Comparison of ENCODE assay signal across 25 cellular contexts in genomic region chr3:7658294-7658693, GRCh38.
"Had no signal": no experiment of that assay in that cellular context is flagged by ENCODE, and none has a peak within 500 bp of the region (broad histone marks: within the 10 kb centered on the region; RNA-seq: fewer than 3 reads in every experiment).

No MANE protein-coding gene starts in this region.

- H3K36me3 ChIP-seq: ascending aorta, WERI-Rb-1 had no signal

- H3K27me3 ChIP-seq: ascending aorta had no signal

- H3K4me3 ChIP-seq: ascending aorta had no signal

- DNase-seq: activated CD4-positive, alpha-beta memory T cell treated with anti-CD3 and anti-CD28 coated beads, Interleukin-2, amount 10 ng/mL, durations not matched to agents 7 days and 5 days; activated CD4-positive, alpha-beta T cell treated with anti-CD3 and anti-CD28 coated beads for 1 hour; activated CD4-positive, alpha-beta T cell treated with anti-CD3 and anti-CD28 coated beads for 48 hours; activated CD4-positive, CD25-positive, alpha-beta regulatory T cell; activated CD8-positive, alpha-beta memory T cell treated with anti-CD3 and anti-CD28 coated beads for 24 hours; activated CD8-positive, alpha-beta memory T cell treated with anti-CD3 and anti-CD28 coated beads, Interleukin-2, amount 10 ng/mL, durations not matched to agents 7 days and 5 days; activated CD8-positive, alpha-beta memory T cell treated with anti-CD3 and anti-CD28 coated beads, Interleukin-2, amount 50 U/mL, for 48 hours; activated effector memory CD4-positive, alpha-beta T cell treated with Interleukin-2 at 50 U/mL for 16 hours; activated naive CD4-positive, alpha-beta T cell treated with anti-CD3 and anti-CD28 coated beads, Interleukin-2, amount 50 U/mL, for 16 hours; activated naive CD8-positive, alpha-beta T cell treated with anti-CD3 and anti-CD28 coated beads for 36 hours; activated T-cell treated with anti-CD3 and anti-CD28 coated beads, Interleukin-2, amount 50 U/mL, for 48 hours; amygdala; cerebellar nuclear complex; KG1; NCI-H1092 treated with DMSO at 0.1 percent for 48 hours; NCI-H1417 treated with DMSO at 0.1 percent for 48 hours; NCI-H1930; NCI-H2081 treated with DMSO at 0.1 percent for 48 hours; NCI-H226; NCI-H524 treated with DMSO at 0.1 percent for 48 hours; SIG-M5; T1000; WERI-Rb-1 had no signal

- ATAC-seq: activated CD8-positive, alpha-beta memory T cell treated with anti-CD3 and anti-CD28 coated beads, Interleukin-2, amount 10 ng/mL, durations not matched to agents 7 days and 5 days; Panc1 had no signal

- H3K27ac ChIP-seq: WERI-Rb-1 had no signal

- H3K9me3 ChIP-seq: ascending aorta had no signal
